Comparison of ENCODE assay signal across 1 cellular context in the genomic region with DNA sequence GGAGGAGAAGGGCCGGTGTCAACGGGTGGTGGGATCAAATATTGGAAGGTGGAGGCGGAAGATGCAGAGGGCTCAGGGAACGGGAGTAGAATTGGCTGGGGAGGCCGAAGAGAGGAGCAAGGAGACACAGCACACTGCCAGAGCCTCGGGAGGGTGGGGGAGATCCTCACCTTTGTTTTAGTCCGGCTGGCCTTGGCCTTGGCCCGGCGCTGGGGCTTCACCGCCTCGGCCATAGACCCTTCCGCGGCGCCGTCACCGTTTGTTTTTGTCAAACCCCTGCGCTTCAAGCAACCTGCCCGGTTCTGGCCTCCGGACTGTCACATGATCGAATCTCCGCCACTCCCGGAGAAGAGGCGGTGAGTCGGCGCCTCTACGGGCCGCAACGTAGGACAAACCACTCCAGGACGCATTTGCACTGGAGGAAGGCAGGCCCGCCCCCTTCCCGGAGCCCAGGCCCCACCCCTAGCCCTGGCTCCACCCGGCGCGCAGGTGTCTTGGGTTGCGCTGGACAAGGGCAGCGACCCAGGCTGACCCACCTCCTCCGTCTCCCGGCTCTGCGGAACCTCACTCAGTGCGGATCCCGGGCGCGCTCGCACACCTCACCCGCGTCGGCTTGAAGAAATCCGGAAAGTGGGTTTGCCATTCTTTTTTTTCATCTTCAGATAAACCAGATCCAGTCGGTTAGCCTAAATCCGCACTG.
A peak's percentile ranks its signal among the peaks of the same experiment; 100 is the strongest.
TF ChIP-seq lines count a peak whose summit lies in the region.

A gene with protein sequence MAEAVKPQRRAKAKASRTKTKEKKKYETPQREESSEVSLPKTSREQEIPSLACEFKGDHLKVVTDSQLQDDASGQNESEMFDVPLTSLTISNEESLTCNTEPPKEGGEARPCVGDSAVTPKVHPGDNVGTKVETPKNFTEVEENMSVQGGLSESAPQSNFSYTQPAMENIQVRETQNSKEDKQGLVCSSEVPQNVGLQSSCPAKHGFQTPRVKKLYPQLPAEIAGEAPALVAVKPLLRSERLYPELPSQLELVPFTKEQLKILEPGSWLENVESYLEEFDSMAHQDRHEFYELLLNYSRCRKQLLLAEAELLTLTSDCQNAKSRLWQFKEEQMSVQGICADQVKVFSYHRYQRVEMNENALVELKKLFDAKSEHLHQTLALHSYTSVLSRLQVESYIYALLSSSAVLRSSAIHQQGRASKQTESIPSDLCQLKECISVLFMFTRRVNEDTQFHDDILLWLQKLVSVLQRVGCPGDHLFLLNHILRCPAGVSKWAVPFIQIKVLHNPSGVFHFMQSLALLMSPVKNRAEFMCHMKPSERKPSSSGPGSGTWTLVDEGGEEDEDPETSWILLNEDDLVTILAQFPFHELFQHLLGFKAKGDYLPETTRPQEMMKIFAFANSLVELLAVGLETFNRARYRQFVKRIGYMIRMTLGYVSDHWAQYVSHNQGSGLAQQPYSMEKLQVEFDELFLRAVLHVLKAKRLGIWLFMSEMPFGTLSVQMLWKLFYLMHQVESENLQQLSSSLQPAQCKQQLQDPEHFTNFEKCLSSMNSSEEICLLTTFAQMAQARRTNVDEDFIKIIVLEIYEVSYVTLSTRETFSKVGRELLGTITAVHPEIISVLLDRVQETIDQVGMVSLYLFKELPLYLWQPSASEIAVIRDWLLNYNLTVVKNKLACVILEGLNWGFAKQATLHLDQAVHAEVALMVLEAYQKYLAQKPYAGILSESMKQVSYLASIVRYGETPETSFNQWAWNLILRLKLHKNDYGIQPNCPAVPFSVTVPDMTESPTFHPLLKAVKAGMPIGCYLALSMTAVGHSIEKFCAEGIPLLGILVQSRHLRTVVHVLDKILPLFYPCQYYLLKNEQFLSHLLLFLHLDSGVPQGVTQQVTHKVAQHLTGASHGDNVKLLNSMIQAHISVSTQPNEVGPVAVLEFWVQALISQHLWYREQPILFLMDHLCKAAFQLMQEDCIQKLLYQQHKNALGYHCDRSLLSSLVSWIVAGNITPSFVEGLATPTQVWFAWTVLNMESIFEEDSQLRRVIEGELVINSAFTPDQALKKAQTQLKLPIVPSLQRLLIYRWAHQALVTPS (N-terminal part only) (minus strand): TSS at position 323 of the 700 bp plus-strand sequence. CDS start 90 bp downstream, at position 233.

TF ChIP-seq in WTC11, 78 proteins besides CTCF, POLR2A, EP300 and RAD21 (continued from another document and continues in another):
- TF ChIP-seq, protein P1, sequence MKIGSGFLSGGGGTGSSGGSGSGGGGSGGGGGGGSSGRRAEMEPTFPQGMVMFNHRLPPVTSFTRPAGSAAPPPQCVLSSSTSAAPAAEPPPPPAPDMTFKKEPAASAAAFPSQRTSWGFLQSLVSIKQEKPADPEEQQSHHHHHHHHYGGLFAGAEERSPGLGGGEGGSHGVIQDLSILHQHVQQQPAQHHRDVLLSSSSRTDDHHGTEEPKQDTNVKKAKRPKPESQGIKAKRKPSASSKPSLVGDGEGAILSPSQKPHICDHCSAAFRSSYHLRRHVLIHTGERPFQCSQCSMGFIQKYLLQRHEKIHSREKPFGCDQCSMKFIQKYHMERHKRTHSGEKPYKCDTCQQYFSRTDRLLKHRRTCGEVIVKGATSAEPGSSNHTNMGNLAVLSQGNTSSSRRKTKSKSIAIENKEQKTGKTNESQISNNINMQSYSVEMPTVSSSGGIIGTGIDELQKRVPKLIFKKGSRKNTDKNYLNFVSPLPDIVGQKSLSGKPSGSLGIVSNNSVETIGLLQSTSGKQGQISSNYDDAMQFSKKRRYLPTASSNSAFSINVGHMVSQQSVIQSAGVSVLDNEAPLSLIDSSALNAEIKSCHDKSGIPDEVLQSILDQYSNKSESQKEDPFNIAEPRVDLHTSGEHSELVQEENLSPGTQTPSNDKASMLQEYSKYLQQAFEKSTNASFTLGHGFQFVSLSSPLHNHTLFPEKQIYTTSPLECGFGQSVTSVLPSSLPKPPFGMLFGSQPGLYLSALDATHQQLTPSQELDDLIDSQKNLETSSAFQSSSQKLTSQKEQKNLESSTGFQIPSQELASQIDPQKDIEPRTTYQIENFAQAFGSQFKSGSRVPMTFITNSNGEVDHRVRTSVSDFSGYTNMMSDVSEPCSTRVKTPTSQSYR (CRISPR knock-in tag; IDR thresholded peaks at IDR 0.05): no peak
- TF ChIP-seq, protein P2, sequence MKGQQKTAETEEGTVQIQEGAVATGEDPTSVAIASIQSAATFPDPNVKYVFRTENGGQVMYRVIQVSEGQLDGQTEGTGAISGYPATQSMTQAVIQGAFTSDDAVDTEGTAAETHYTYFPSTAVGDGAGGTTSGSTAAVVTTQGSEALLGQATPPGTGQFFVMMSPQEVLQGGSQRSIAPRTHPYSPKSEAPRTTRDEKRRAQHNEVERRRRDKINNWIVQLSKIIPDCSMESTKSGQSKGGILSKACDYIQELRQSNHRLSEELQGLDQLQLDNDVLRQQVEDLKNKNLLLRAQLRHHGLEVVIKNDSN (CRISPR knock-in tag; IDR thresholded peaks at IDR 0.05): peak; percentile 94
- TF ChIP-seq, protein P3, sequence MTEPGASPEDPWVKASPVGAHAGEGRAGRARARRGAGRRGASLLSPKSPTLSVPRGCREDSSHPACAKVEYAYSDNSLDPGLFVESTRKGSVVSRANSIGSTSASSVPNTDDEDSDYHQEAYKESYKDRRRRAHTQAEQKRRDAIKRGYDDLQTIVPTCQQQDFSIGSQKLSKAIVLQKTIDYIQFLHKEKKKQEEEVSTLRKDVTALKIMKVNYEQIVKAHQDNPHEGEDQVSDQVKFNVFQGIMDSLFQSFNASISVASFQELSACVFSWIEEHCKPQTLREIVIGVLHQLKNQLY (CRISPR knock-in tag; IDR thresholded peaks at IDR 0.05): no peak
- TF ChIP-seq ZNF671 (CRISPR knock-in tag; IDR thresholded peaks at IDR 0.05): 0 out of 2 replicates have a peak, but pooled peaks have one; percentile 26
- peak; percentile 58; the same call in 1 of the 2 replicates for TF ChIP-seq CREM (CRISPR knock-in tag; IDR thresholded peaks at IDR 0.05)
- TF ChIP-seq, protein P4, sequence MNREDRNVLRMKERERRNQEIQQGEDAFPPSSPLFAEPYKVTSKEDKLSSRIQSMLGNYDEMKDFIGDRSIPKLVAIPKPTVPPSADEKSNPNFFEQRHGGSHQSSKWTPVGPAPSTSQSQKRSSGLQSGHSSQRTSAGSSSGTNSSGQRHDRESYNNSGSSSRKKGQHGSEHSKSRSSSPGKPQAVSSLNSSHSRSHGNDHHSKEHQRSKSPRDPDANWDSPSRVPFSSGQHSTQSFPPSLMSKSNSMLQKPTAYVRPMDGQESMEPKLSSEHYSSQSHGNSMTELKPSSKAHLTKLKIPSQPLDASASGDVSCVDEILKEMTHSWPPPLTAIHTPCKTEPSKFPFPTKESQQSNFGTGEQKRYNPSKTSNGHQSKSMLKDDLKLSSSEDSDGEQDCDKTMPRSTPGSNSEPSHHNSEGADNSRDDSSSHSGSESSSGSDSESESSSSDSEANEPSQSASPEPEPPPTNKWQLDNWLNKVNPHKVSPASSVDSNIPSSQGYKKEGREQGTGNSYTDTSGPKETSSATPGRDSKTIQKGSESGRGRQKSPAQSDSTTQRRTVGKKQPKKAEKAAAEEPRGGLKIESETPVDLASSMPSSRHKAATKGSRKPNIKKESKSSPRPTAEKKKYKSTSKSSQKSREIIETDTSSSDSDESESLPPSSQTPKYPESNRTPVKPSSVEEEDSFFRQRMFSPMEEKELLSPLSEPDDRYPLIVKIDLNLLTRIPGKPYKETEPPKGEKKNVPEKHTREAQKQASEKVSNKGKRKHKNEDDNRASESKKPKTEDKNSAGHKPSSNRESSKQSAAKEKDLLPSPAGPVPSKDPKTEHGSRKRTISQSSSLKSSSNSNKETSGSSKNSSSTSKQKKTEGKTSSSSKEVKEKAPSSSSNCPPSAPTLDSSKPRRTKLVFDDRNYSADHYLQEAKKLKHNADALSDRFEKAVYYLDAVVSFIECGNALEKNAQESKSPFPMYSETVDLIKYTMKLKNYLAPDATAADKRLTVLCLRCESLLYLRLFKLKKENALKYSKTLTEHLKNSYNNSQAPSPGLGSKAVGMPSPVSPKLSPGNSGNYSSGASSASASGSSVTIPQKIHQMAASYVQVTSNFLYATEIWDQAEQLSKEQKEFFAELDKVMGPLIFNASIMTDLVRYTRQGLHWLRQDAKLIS (CRISPR knock-in tag; IDR thresholded peaks at IDR 0.05; ENCODE audit: borderline replicate concordance): no peak; the same call in 1 of the 2 replicates
- TF ChIP-seq ZNF263 (CRISPR knock-in tag; IDR thresholded peaks at IDR 0.05; ENCODE audit: low read depth): no peak
- TF ChIP-seq ELF4 (CRISPR knock-in tag; IDR thresholded peaks at IDR 0.05; ENCODE audit: low read depth): no peak
- TF ChIP-seq NFATC4 (CRISPR knock-in tag; IDR thresholded peaks at IDR 0.05): 0 out of 2 replicates have a peak, but pooled peaks have one; percentile 33
- TF ChIP-seq OVOL2 (CRISPR knock-in tag; IDR thresholded peaks at IDR 0.05; ENCODE audit: borderline replicate concordance): no peak
- TF ChIP-seq FOXJ3 (CRISPR knock-in tag; IDR thresholded peaks at IDR 0.05; ENCODE audit: borderline replicate concordance): no peak
- TF ChIP-seq, protein P5, sequence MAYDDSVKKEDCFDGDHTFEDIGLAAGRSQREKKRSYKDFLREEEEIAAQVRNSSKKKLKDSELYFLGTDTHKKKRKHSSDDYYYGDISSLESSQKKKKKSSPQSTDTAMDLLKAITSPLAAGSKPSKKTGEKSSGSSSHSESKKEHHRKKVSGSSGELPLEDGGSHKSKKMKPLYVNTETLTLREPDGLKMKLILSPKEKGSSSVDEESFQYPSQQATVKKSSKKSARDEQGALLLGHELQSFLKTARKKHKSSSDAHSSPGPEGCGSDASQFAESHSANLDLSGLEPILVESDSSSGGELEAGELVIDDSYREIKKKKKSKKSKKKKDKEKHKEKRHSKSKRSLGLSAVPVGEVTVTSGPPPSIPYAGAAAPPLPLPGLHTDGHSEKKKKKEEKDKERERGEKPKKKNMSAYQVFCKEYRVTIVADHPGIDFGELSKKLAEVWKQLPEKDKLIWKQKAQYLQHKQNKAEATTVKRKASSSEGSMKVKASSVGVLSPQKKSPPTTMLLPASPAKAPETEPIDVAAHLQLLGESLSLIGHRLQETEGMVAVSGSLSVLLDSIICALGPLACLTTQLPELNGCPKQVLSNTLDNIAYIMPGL (CRISPR knock-in tag; IDR thresholded peaks at IDR 0.05): peak; percentile 26; the same call in 1 of the 2 replicates
- TF ChIP-seq GTF2I (CRISPR knock-in tag; conservative IDR thresholded peaks at IDR 0.05): no peak
- TF ChIP-seq ATF1 (CRISPR knock-in tag; IDR thresholded peaks at IDR 0.05): no peak
- TF ChIP-seq IRF2 (CRISPR knock-in tag; IDR thresholded peaks at IDR 0.05; ENCODE audit: borderline replicate concordance, low read depth): no peak
- no peak for TF ChIP-seq ZNF396 (CRISPR knock-in tag; IDR thresholded peaks at IDR 0.05; ENCODE audit: borderline replicate concordance)
- no peak for TF ChIP-seq ESRRA (CRISPR knock-in tag; IDR thresholded peaks at IDR 0.05; ENCODE audit: borderline replicate concordance)
- TF ChIP-seq TEAD1 (CRISPR knock-in tag; IDR thresholded peaks at IDR 0.05): no peak
- TF ChIP-seq JAZF1 (CRISPR knock-in tag; IDR thresholded peaks at IDR 0.05): no peak
- no peak for TF ChIP-seq GRHL2 (CRISPR knock-in tag; IDR thresholded peaks at IDR 0.05; ENCODE audit: insufficient replicate concordance, severe bottlenecking)
- TF ChIP-seq ZNF416 (CRISPR knock-in tag; IDR thresholded peaks at IDR 0.05): no peak
- TF ChIP-seq, protein P6, sequence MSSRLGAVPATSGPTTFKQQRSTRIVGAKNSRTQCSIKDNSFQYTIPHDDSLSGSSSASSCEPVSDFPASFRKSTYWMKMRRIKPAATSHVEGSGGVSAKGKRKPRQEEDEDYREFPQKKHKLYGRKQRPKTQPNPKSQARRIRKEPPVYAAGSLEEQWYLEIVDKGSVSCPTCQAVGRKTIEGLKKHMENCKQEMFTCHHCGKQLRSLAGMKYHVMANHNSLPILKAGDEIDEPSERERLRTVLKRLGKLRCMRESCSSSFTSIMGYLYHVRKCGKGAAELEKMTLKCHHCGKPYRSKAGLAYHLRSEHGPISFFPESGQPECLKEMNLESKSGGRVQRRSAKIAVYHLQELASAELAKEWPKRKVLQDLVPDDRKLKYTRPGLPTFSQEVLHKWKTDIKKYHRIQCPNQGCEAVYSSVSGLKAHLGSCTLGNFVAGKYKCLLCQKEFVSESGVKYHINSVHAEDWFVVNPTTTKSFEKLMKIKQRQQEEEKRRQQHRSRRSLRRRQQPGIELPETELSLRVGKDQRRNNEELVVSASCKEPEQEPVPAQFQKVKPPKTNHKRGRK (CRISPR knock-in tag; IDR thresholded peaks at IDR 0.05; ENCODE audit: borderline replicate concordance): no peak
- no peak for TF ChIP-seq JUN (CRISPR knock-in tag; IDR thresholded peaks at IDR 0.05)
- peak; percentile 25; the same call in 1 of the 2 replicates for TF ChIP-seq GABPB1 (CRISPR knock-in tag; IDR thresholded peaks at IDR 0.05)
- no peak for TF ChIP-seq CREB1 (CRISPR knock-in tag; IDR thresholded peaks at IDR 0.05)
- peak; percentile 90; the same call in 1 of the 2 replicates for TF ChIP-seq CBFB (CRISPR knock-in tag; IDR thresholded peaks at IDR 0.05; ENCODE audit: low read depth)
- TF ChIP-seq ZNF317 (CRISPR knock-in tag; IDR thresholded peaks at IDR 0.05; ENCODE audit: borderline replicate concordance, low read depth): no peak
- TF ChIP-seq, protein P7, sequence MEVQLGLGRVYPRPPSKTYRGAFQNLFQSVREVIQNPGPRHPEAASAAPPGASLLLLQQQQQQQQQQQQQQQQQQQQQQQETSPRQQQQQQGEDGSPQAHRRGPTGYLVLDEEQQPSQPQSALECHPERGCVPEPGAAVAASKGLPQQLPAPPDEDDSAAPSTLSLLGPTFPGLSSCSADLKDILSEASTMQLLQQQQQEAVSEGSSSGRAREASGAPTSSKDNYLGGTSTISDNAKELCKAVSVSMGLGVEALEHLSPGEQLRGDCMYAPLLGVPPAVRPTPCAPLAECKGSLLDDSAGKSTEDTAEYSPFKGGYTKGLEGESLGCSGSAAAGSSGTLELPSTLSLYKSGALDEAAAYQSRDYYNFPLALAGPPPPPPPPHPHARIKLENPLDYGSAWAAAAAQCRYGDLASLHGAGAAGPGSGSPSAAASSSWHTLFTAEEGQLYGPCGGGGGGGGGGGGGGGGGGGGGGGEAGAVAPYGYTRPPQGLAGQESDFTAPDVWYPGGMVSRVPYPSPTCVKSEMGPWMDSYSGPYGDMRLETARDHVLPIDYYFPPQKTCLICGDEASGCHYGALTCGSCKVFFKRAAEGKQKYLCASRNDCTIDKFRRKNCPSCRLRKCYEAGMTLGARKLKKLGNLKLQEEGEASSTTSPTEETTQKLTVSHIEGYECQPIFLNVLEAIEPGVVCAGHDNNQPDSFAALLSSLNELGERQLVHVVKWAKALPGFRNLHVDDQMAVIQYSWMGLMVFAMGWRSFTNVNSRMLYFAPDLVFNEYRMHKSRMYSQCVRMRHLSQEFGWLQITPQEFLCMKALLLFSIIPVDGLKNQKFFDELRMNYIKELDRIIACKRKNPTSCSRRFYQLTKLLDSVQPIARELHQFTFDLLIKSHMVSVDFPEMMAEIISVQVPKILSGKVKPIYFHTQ (CRISPR knock-in tag; IDR thresholded peaks at IDR 0.05): no peak
- TF ChIP-seq, protein P8, sequence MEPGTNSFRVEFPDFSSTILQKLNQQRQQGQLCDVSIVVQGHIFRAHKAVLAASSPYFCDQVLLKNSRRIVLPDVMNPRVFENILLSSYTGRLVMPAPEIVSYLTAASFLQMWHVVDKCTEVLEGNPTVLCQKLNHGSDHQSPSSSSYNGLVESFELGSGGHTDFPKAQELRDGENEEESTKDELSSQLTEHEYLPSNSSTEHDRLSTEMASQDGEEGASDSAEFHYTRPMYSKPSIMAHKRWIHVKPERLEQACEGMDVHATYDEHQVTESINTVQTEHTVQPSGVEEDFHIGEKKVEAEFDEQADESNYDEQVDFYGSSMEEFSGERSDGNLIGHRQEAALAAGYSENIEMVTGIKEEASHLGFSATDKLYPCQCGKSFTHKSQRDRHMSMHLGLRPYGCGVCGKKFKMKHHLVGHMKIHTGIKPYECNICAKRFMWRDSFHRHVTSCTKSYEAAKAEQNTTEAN (CRISPR knock-in tag; IDR thresholded peaks at IDR 0.05): no peak
